19 cellular contexts compared by ENCODE assay signal in genomic region chr12:115377230-115377629, GRCh38.
"Had no signal": no experiment of that assay in that cellular context is flagged by ENCODE, and none has a peak within 500 bp of the region (broad histone marks: within the 10 kb centered on the region; RNA-seq: fewer than 3 reads in every experiment).

No MANE protein-coding gene starts in this region.

- H3K27me3 ChIP-seq: left lung, right atrium auricular region, suprapubic skin, transverse colon had no signal

- DNase-seq: cortex of kidney; effector memory CD8-positive, alpha-beta T cell; erythroblast; kidney; left lung; mesenchymal stem cell; naive thymus-derived CD8-positive, alpha-beta T cell; stimulated activated CD4-positive, alpha-beta T cell treated with anti-CD3 and anti-CD28 coated beads, Interleukin-12 subunit alpha, Interleukin-12 subunit beta, amount 100 ng/mL, for 4 hours; stimulated activated CD4-positive, alpha-beta T cell treated with anti-CD3 and anti-CD28 coated beads, Interleukin-1b, Interleukin-23, amount 100 ng/mL, for 48 hours; stimulated activated CD4-positive, alpha-beta T cell treated with anti-CD3 and anti-CD28 coated beads, Interleukin-4, amount 100 ng/mL, for 1 hour; stimulated activated CD8-positive, alpha-beta memory T cell treated with anti-CD3 and anti-CD28 coated beads, Interleukin-4, amount 100 ng/mL, for 48 hours; stimulated activated naive CD4-positive, alpha-beta T cell; stimulated activated naive CD8-positive, alpha-beta T cell treated with anti-CD3 and anti-CD28 coated beads, Interleukin-15, amount 100 ng/mL, for 72 hours; transverse colon had no signal

- H3K36me3 ChIP-seq: left lung, prostate gland, right atrium auricular region, suprapubic skin, transverse colon had no signal

- H3K27ac Mint-ChIP-seq: effector memory CD8-positive, alpha-beta T cell; naive thymus-derived CD8-positive, alpha-beta T cell; stimulated activated naive CD8-positive, alpha-beta T cell treated with anti-CD3 and anti-CD28 coated beads, Interleukin-15, amount 100 ng/mL, for 72 hours had no signal

- H3K27ac ChIP-seq: left lung, prostate gland, right atrium auricular region, suprapubic skin, transverse colon had no signal

- H3K4me3 Mint-ChIP-seq: effector memory CD8-positive, alpha-beta T cell; naive thymus-derived CD8-positive, alpha-beta T cell; stimulated activated naive CD8-positive, alpha-beta T cell treated with anti-CD3 and anti-CD28 coated beads, Interleukin-15, amount 100 ng/mL, for 72 hours had no signal

- H3K4me3 ChIP-seq: left lung, prostate gland, right atrium auricular region, smooth muscle cell, suprapubic skin, transverse colon had no signal

- H3K9me3 ChIP-seq: prostate gland, right atrium auricular region, suprapubic skin, transverse colon had no signal

- ATAC-seq: effector memory CD8-positive, alpha-beta T cell; left lung; naive thymus-derived CD8-positive, alpha-beta T cell; sciatic nerve; stimulated activated naive CD8-positive, alpha-beta T cell treated with anti-CD3 and anti-CD28 coated beads, Interleukin-15, amount 100 ng/mL, for 72 hours had no signal

- H3K4me2 ChIP-seq: smooth muscle cell had no signal

- H3K36me3 Mint-ChIP-seq: naive thymus-derived CD8-positive, alpha-beta T cell had no signal

- H3K4me1 ChIP-seq: left lung, prostate gland, right atrium auricular region had no signal

- H3K27me3 Mint-ChIP-seq: effector memory CD8-positive, alpha-beta T cell had no signal
